Comparison of ENCODE assay signal across 2 cellular contexts in the genomic region with DNA sequence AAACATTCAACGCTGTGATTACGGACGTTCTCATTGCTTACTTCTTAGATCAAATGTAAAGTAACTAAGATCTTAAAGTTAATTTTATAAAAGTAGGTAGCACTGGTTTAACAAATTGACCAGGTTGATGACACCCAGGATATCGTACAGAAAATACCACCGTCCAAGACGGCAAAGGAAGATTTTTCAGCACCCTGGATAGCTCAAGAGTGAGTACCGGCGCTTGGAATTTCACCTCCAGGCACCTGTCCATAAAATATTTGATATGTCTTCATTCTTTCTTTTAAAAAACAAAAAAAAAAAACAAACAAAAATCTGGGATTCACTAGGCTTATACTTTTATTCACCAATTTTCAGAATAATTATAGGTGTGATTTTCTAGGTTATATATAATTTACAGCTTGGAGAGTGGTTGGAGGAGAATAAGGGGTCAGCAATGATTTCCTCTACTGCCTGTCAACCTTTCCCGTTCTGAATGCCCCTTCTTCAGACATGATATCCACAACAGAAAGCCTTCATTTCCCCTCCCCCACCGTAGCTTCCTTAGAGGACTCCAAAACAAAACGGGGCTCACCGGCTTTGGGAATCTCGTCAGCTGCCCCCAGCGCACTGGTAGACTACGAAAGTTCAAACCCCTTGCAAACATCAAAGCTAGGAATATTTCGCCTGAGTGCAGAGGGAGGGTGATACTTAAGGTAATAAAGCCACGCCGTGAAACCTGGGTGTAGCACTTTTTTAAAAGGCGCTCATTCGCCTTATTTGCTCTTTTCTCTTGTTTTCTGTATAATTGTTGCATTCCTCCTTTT.
TF ChIP-seq lines count a peak whose summit lies in the region.

No MANE protein-coding gene starts in this region.

TF ChIP-seq in HCT116, 20 proteins besides CTCF, POLR2A, EP300 and RAD21:
- TF ChIP-seq REST (IDR thresholded peaks at IDR 0.05; ENCODE audit: low read depth) (peak; percentile 74), POLR2AphosphoS5 (IDR thresholded peaks at IDR 0.05; ENCODE audit: low read depth, low read length) (no peak), EZH2 (IDR thresholded peaks at IDR 0.05) (no peak)

TF ChIP-seq in GM12878, 131 proteins besides CTCF, POLR2A, EP300 and RAD21:
- TF ChIP-seq MLLT1 (IDR thresholded peaks at IDR 0.05): peak; percentile 47; the same call in 1 of the 2 replicates
- no peak for TF ChIP-seq PRDM15 (CRISPR knock-in tag; IDR thresholded peaks at IDR 0.05)
- no peak for TF ChIP-seq PAX8 (IDR thresholded peaks at IDR 0.05)
- TF ChIP-seq REST (IDR thresholded peaks at IDR 0.05; ENCODE audit: low read depth, low read length): peak; percentile 85
